ENCODE assay signal across 8 cellular contexts in genomic region chr6:109456710-109457595, GRCh38. TPM values are rescaled to one million over a fixed set of nuclear protein-coding genes. Genes with fewer than 3 reads are reported as not detected.
DNase-seq lines count a peak whose midpoint lies in the region; ATAC-seq and TF ChIP-seq lines count a peak whose summit lies in the region.

No MANE protein-coding gene starts in this region.

- peaks cover 2% of the 10 kb centered on the region for H3K9me3 Mint-ChIP-seq in activated CD4-positive, alpha-beta T cell treated with anti-CD3 and anti-CD28 coated beads, Interleukin-2, amount 10 ng/mL, durations not matched to agents 7 days and 5 days
- H3K9me3 Mint-ChIP-seq in activated naive CD8-positive, alpha-beta T cell (ENCODE audit: low read depth), result no peaks in the 10 kb centered on the region
- H3K9me3 Mint-ChIP-seq in stimulated activated naive CD8-positive, alpha-beta T cell treated with anti-CD3 and anti-CD28 coated beads, Interleukin-15, amount 100 ng/mL, for 72 hours, result no peaks in the 10 kb centered on the region

- H3K4me3 Mint-ChIP-seq in activated CD4-positive, alpha-beta T cell treated with anti-CD3 and anti-CD28 coated beads, Interleukin-2, amount 10 ng/mL, durations not matched to agents 7 days and 5 days, result peak overlapping the region; percentile 89
- peak overlapping the region; percentile 50 for H3K4me3 Mint-ChIP-seq in activated naive CD8-positive, alpha-beta T cell
- H3K4me3 Mint-ChIP-seq in stimulated activated naive CD8-positive, alpha-beta T cell treated with anti-CD3 and anti-CD28 coated beads, Interleukin-15, amount 100 ng/mL, for 72 hours, result peak overlapping the region; percentile 13 to 32

- H3K4me1 Mint-ChIP-seq in activated CD4-positive, alpha-beta T cell treated with anti-CD3 and anti-CD28 coated beads, Interleukin-2, amount 10 ng/mL, durations not matched to agents 7 days and 5 days, result peaks cover 73% of the 10 kb centered on the region
- H3K4me1 Mint-ChIP-seq in activated naive CD8-positive, alpha-beta T cell (ENCODE audit: low read depth), result peaks cover 65% of the 10 kb centered on the region
- peaks cover 74% of the 10 kb centered on the region for H3K4me1 Mint-ChIP-seq in stimulated activated naive CD8-positive, alpha-beta T cell treated with anti-CD3 and anti-CD28 coated beads, Interleukin-15, amount 100 ng/mL, for 72 hours

- peaks cover 32% of the 10 kb centered on the region for H3K36me3 Mint-ChIP-seq in activated CD4-positive, alpha-beta T cell treated with anti-CD3 and anti-CD28 coated beads, Interleukin-2, amount 10 ng/mL, durations not matched to agents 7 days and 5 days (ENCODE audit: low read depth)
- H3K36me3 Mint-ChIP-seq in activated naive CD8-positive, alpha-beta T cell, result peaks cover 7% of the 10 kb centered on the region

- DNase-seq in activated CD4-positive, alpha-beta T cell treated with anti-CD3 and anti-CD28 coated beads, Interleukin-2, amount 10 ng/mL, durations not matched to agents 7 days and 5 days, result no peak
- no peak for DNase-seq in activated CD4-positive, alpha-beta T cell treated with anti-CD3 and anti-CD28 coated beads for 4 hours
- no peak for DNase-seq in stimulated activated naive CD8-positive, alpha-beta T cell treated with anti-CD3 and anti-CD28 coated beads, Interleukin-15, amount 100 ng/mL, for 72 hours
- DNase-seq in omental fat pad (ENCODE audit: low spot score) (no peak), NAMALWA (ENCODE audit: low spot score) (no peak)

- H3K4me3 ChIP-seq in iPS-11a (ENCODE audit: low read depth, low read length), result peak overlapping the region; percentile 65

- CTCF ChIA-PET in activated CD4-positive, alpha-beta T cell treated with anti-CD3 and anti-CD28 coated beads, Interleukin-2, amount 10 ng/mL, durations not matched to agents 7 days and 5 days (lab: Charles Lee), result interaction anchor here (0.7 to 11.8 kb wide), 7 partner anchors 7 to 248 kb away, joined by 3 to 81 read pairs (median 3); partner anchors contain the start of genes PPIL6 and SMPD2

- TF ChIP-seq CTCF in omental fat pad (IDR thresholded peaks at IDR 0.05), result no peak

- ATAC-seq in stimulated activated naive CD8-positive, alpha-beta T cell treated with anti-CD3 and anti-CD28 coated beads, Interleukin-15, amount 100 ng/mL, for 72 hours, result no peak
- ATAC-seq in GM19328 (IDR thresholded peaks at IDR 0.05; ENCODE audit: unreplicated experiment) (no peak), omental fat pad (ENCODE audit: low FRiP score) (no peak)

- peak overlapping the region; percentile 65 for H3K27ac Mint-ChIP-seq in activated CD4-positive, alpha-beta T cell treated with anti-CD3 and anti-CD28 coated beads, Interleukin-2, amount 10 ng/mL, durations not matched to agents 7 days and 5 days
- peak overlapping the region; percentile 67 for H3K27ac Mint-ChIP-seq in activated naive CD8-positive, alpha-beta T cell
- H3K27ac Mint-ChIP-seq in stimulated activated naive CD8-positive, alpha-beta T cell treated with anti-CD3 and anti-CD28 coated beads, Interleukin-15, amount 100 ng/mL, for 72 hours, result no peak overlapping the region

- H3K27me3 Mint-ChIP-seq in activated CD4-positive, alpha-beta T cell treated with anti-CD3 and anti-CD28 coated beads, Interleukin-2, amount 10 ng/mL, durations not matched to agents 7 days and 5 days, result no peaks in the 10 kb centered on the region
- H3K27me3 Mint-ChIP-seq in activated naive CD8-positive, alpha-beta T cell, result no peaks in the 10 kb centered on the region
- H3K27me3 Mint-ChIP-seq in stimulated activated naive CD8-positive, alpha-beta T cell treated with anti-CD3 and anti-CD28 coated beads, Interleukin-15, amount 100 ng/mL, for 72 hours, result no peaks in the 10 kb centered on the region

- POLR2A ChIA-PET in activated CD4-positive, alpha-beta T cell treated with anti-CD3 and anti-CD28 coated beads, Interleukin-2, amount 10 ng/mL, durations not matched to agents 7 days and 5 days (lab: Charles Lee), result interaction anchor here (0.6 kb wide), 1 partner anchor 22 kb away, joined by 3 read pairs; no protein-coding TSS in a partner anchor

RNA-seq across cellular contexts. Expression of gene MICAL1, which starts 1.4 kb away (rescaled TPM):
- total RNA-seq in activated CD4-positive, alpha-beta T cell treated with anti-CD3 and anti-CD28 coated beads, Interleukin-2, amount 10 ng/mL, durations not matched to agents 7 days and 5 days, result 10 to 100 TPM; 93.1 to 98.3 TPM
- total RNA-seq in omental fat pad, result 10 to 100 TPM; 14.0 to 48.7 (median 30.2) TPM

RNA-seq across cellular contexts. Expression of gene SMPD2, which starts 16.4 kb away (rescaled TPM):
- 10 to 100 TPM; 13.0 to 14.0 TPM for total RNA-seq in activated CD4-positive, alpha-beta T cell treated with anti-CD3 and anti-CD28 coated beads, Interleukin-2, amount 10 ng/mL, durations not matched to agents 7 days and 5 days
- total RNA-seq in omental fat pad, result 10 to 100 TPM; 10.2 to 16.2 (median 10.7) TPM

RNA-seq across cellular contexts. Expression of gene PPIL6, which starts 16.5 kb away (rescaled TPM):
- under 1 TPM; 0.17 to 0.22 TPM for total RNA-seq in activated CD4-positive, alpha-beta T cell treated with anti-CD3 and anti-CD28 coated beads, Interleukin-2, amount 10 ng/mL, durations not matched to agents 7 days and 5 days
- total RNA-seq in omental fat pad, result 1 to 10 TPM; 2.3 to 7.4 (median 4.1) TPM

RNA-seq across cellular contexts. Expression of gene ZBTB24, which starts 26.1 kb away (rescaled TPM):
- 10 to 100 TPM; 17.6 to 19.1 TPM for total RNA-seq in activated CD4-positive, alpha-beta T cell treated with anti-CD3 and anti-CD28 coated beads, Interleukin-2, amount 10 ng/mL, durations not matched to agents 7 days and 5 days
- 1 to 10 TPM; 4.7 to 9.8 (median 6.9) TPM for total RNA-seq in omental fat pad

Comparison
In these comparisons a context has a peak if more than half of its experiments do, and no peak if none do; other contexts are left out.
1. H3K27ac Mint-ChIP-seq: peak in activated CD4-positive, alpha-beta T cell treated with anti-CD3 and anti-CD28 coated beads, Interleukin-2, amount 10 ng/mL, durations not matched to agents 7 days and 5 days (single experiment) and activated naive CD8-positive, alpha-beta T cell (single experiment); none in stimulated activated naive CD8-positive, alpha-beta T cell treated with anti-CD3 and anti-CD28 coated beads, Interleukin-15, amount 100 ng/mL, for 72 hours (0 of 2).
2. H3K4me3 Mint-ChIP-seq: peak in every context shown above with its lines; median percentile 89 in activated CD4-positive, alpha-beta T cell treated with anti-CD3 and anti-CD28 coated beads, Interleukin-2, amount 10 ng/mL, durations not matched to agents 7 days and 5 days; 50 in activated naive CD8-positive, alpha-beta T cell; 22 in stimulated activated naive CD8-positive, alpha-beta T cell treated with anti-CD3 and anti-CD28 coated beads, Interleukin-15, amount 100 ng/mL, for 72 hours.